In genomic region chr10:84049300-84050015, GRCh38 we compare ENCODE assay signal across 33 cellular contexts.
"Had no signal": no experiment of that assay in that cellular context is flagged by ENCODE, and none has a peak within 500 bp of the region (broad histone marks: within the 10 kb centered on the region; RNA-seq: fewer than 3 reads in every experiment).

No MANE protein-coding gene starts in this region.

- H3K36me3 Mint-ChIP-seq: activated CD4-positive, alpha-beta memory T cell treated with anti-CD3 and anti-CD28 coated beads for 36 hours; activated naive CD4-positive, alpha-beta T cell treated with anti-CD3 and anti-CD28 coated beads, Interleukin-2, amount 10 ng/mL, durations not matched to agents 7 days and 5 days; activated naive CD8-positive, alpha-beta T cell had no signal

- DNase-seq: activated B cell treated with CpG ODN at 0.5 μM for 24 hours; activated CD4-positive, alpha-beta memory T cell treated with anti-CD3 and anti-CD28 coated beads for 36 hours; activated CD4-positive, alpha-beta T cell treated with anti-CD3 and anti-CD28 coated beads for 4 hours; activated CD4-positive, alpha-beta T cell treated with anti-CD3 and anti-CD28 coated beads, Interleukin-2, amount 50 U/mL, for 1 hour; activated CD4-positive, CD25-positive, alpha-beta regulatory T cell treated with anti-CD3 and anti-CD28 coated beads, Interleukin-2, amount 50 U/mL, for 72 hours; activated CD8-positive, alpha-beta memory T cell treated with anti-CD3 and anti-CD28 coated beads, Interleukin-2, amount 50 U/mL, for 4 hours; activated effector memory CD4-positive, alpha-beta T cell treated with Interleukin-2 at 50 U/mL for 16 hours; activated naive CD4-positive, alpha-beta T cell treated with anti-CD3 and anti-CD28 coated beads, Interleukin-2, amount 10 ng/mL, durations not matched to agents 7 days and 5 days; activated naive CD8-positive, alpha-beta T cell treated with anti-CD3 and anti-CD28 coated beads, Interleukin-2, amount 50 U/mL, for 24 hours; activated T-cell treated with anti-CD3 and anti-CD28 coated beads for 4 hours; activated T-cell treated with anti-CD3 and anti-CD28 coated beads, Interleukin-2, amount 50 U/mL, for 4 hours; MM.1S; MV-4-11; NCI-H1092; NCI-H1417; NCI-H146; NCI-H187; NCI-H2029 treated with DMSO at 0.1 percent for 48 hours; NCI-H2107; NCI-H2171; NCI-H510A; NCI-H526; NCI-H748 treated with DMSO at 0.1 percent for 48 hours; Right ventricle myocardium superior; SW 1271; T-helper 1 cell; T-helper 2 cell; T-helper 9 cell had no signal

- H3K27ac Mint-ChIP-seq: activated B cell treated with CpG ODN at 0.5 μM for 24 hours; activated CD4-positive, alpha-beta memory T cell treated with anti-CD3 and anti-CD28 coated beads for 36 hours; activated naive CD4-positive, alpha-beta T cell treated with anti-CD3 and anti-CD28 coated beads, Interleukin-2, amount 10 ng/mL, durations not matched to agents 7 days and 5 days; activated naive CD8-positive, alpha-beta T cell; activated naive CD8-positive, alpha-beta T cell treated with anti-CD3 and anti-CD28 coated beads, Interleukin-2, amount 50 U/mL, for 24 hours; activated T-helper 1 cell treated with anti-CD3 and anti-CD28 coated beads, Interleukin-12 subunit alpha, Interleukin-12 subunit beta, Interleukin-2, Interleukin-4 antibody, amounts not matched to agents 30 ng/mL and 10 ng/mL and 1 ng/mL, durations not matched to agents 14 hours and 24 hours and 36 hours had no signal

- H3K4me1 Mint-ChIP-seq: activated B cell treated with CpG ODN at 0.5 μM for 24 hours; activated naive CD4-positive, alpha-beta T cell treated with anti-CD3 and anti-CD28 coated beads, Interleukin-2, amount 10 ng/mL, durations not matched to agents 7 days and 5 days; activated naive CD8-positive, alpha-beta T cell treated with anti-CD3 and anti-CD28 coated beads, Interleukin-2, amount 50 U/mL, for 24 hours had no signal

- H3K9me3 Mint-ChIP-seq: activated naive CD4-positive, alpha-beta T cell treated with anti-CD3 and anti-CD28 coated beads, Interleukin-2, amount 10 ng/mL, durations not matched to agents 7 days and 5 days; activated T-helper 1 cell treated with anti-CD3 and anti-CD28 coated beads, Interleukin-12 subunit alpha, Interleukin-12 subunit beta, Interleukin-2, Interleukin-4 antibody, amounts not matched to agents 30 ng/mL and 10 ng/mL and 1 ng/mL, durations not matched to agents 14 hours and 24 hours and 36 hours had no signal

- H3K27ac ChIP-seq: cardiac muscle cell, PC-9, VCaP had no signal

- ATAC-seq: activated naive CD8-positive, alpha-beta T cell treated with anti-CD3 and anti-CD28 coated beads, Interleukin-2, amount 50 U/mL, for 24 hours; activated T-cell treated with anti-CD3 and anti-CD28 coated beads, Interleukin-2, amount 50 U/mL, for 4 hours had no signal

- H3K27me3 ChIP-seq: cardiac muscle cell had no signal

- H3K4me3 Mint-ChIP-seq: activated B cell treated with CpG ODN at 0.5 μM for 24 hours; activated CD4-positive, alpha-beta memory T cell treated with anti-CD3 and anti-CD28 coated beads for 36 hours; activated naive CD4-positive, alpha-beta T cell treated with anti-CD3 and anti-CD28 coated beads, Interleukin-2, amount 10 ng/mL, durations not matched to agents 7 days and 5 days; activated naive CD8-positive, alpha-beta T cell; activated naive CD8-positive, alpha-beta T cell treated with anti-CD3 and anti-CD28 coated beads, Interleukin-2, amount 50 U/mL, for 24 hours; activated T-cell treated with anti-CD3 and anti-CD28 coated beads, Interleukin-2, amount 50 U/mL, for 4 hours; activated T-helper 1 cell treated with anti-CD3 and anti-CD28 coated beads, Interleukin-12 subunit alpha, Interleukin-12 subunit beta, Interleukin-2, Interleukin-4 antibody, amounts not matched to agents 30 ng/mL and 10 ng/mL and 1 ng/mL, durations not matched to agents 14 hours and 24 hours and 36 hours had no signal

- H3K36me3 ChIP-seq: cardiac muscle cell had no signal

- H3K4me3 ChIP-seq: cardiac muscle cell, PC-9 had no signal

- H2AFZ ChIP-seq: PC-9 had no signal

- H3K4me2 ChIP-seq: PC-9 had no signal

- H3K27me3 Mint-ChIP-seq: activated B cell treated with CpG ODN at 0.5 μM for 24 hours had no signal
